12 cellular contexts compared by ENCODE assay signal in genomic region chr17:47707056-47707791, GRCh38. TPM values are rescaled to one million over a fixed set of nuclear protein-coding genes. Genes with fewer than 3 reads are reported as not detected.
DNase-seq lines count a peak whose midpoint lies in the region; ATAC-seq, FAIRE-seq and TF ChIP-seq lines count a peak whose summit lies in the region.
"Had no signal": no experiment of that assay in that cellular context is flagged by ENCODE, and none has a peak within 500 bp of the region (broad histone marks: within the 10 kb centered on the region; RNA-seq: fewer than 3 reads in every experiment).

No MANE protein-coding gene starts in this region.

- H3K4me3 ChIP-seq in left ventricle myocardium inferior: no peak overlapping the region
- H3K4me3 ChIP-seq: gastrocnemius medialis, thyroid gland had no signal

- CTCF ChIA-PET in activated CD4-positive, alpha-beta T cell treated with anti-CD3 and anti-CD28 coated beads, Interleukin-2, amount 10 ng/mL, durations not matched to agents 7 days and 5 days (lab: Charles Lee): interaction anchor here (0.9 to 5.2 kb wide), 7 partner anchors 8 to 25 kb away, joined by 3 to 32 read pairs (median 4); partner anchors contain the start of gene TBX21
- CTCF ChIA-PET in RWPE1 (lab: Yijun Ruan, JAX): interaction anchor here (2.3 kb wide), 1 partner anchor 9 kb away, joined by 12 read pairs; no protein-coding TSS in a partner anchor

- H3K27ac ChIP-seq in left ventricle myocardium inferior (replicated peaks): peak overlapping the region; percentile 61
- H3K27ac ChIP-seq in RWPE1: no peak overlapping the region
- H3K27ac ChIP-seq: gastrocnemius medialis, thyroid gland had no signal

- in situ Hi-C loops in SK-MEL-5 (cut with HindIII; ENCODE audit: low pct_unique_long_range_greater_than_20kb, low sequenced_read_pairs): no loop called here

- H3K36me3 Mint-ChIP-seq in activated CD4-positive, alpha-beta T cell treated with anti-CD3 and anti-CD28 coated beads, Interleukin-2, amount 10 ng/mL, durations not matched to agents 7 days and 5 days (ENCODE audit: low read depth): no peaks in the 10 kb centered on the region
- peaks cover 75% of the 10 kb centered on the region for H3K36me3 Mint-ChIP-seq in stimulated activated effector memory CD8-positive, alpha-beta T cell treated with anti-CD3 and anti-CD28 coated beads, Interleukin-12 subunit alpha, Interleukin-12 subunit beta, amount 100 ng/mL, for 72 hours

- H3K36me3 ChIP-seq in left ventricle myocardium inferior: peaks cover 14% of the 10 kb centered on the region

- peaks cover 55% of the 10 kb centered on the region for H3K4me1 ChIP-seq in left ventricle myocardium inferior

- no peaks in the 10 kb centered on the region for H3K27me3 ChIP-seq in left ventricle myocardium inferior (ENCODE audit: low read depth)
- H3K27me3 ChIP-seq: gastrocnemius medialis, thyroid gland had no signal

- no peaks in the 10 kb centered on the region for H3K9me3 Mint-ChIP-seq in activated CD4-positive, alpha-beta T cell treated with anti-CD3 and anti-CD28 coated beads, Interleukin-2, amount 10 ng/mL, durations not matched to agents 7 days and 5 days
- no peaks in the 10 kb centered on the region for H3K9me3 Mint-ChIP-seq in stimulated activated effector memory CD8-positive, alpha-beta T cell treated with anti-CD3 and anti-CD28 coated beads, Interleukin-12 subunit alpha, Interleukin-12 subunit beta, amount 100 ng/mL, for 72 hours

- TF ChIP-seq CTCF in left ventricle myocardium inferior (IDR thresholded peaks at IDR 0.05; ENCODE audit: borderline replicate concordance) (no peak), RWPE1 (conservative IDR thresholded peaks at IDR 0.05; ENCODE audit: low read depth) (no peak)

- no peak overlapping the region for H3K4me3 Mint-ChIP-seq in activated CD4-positive, alpha-beta T cell treated with anti-CD3 and anti-CD28 coated beads, Interleukin-2, amount 10 ng/mL, durations not matched to agents 7 days and 5 days
- H3K4me3 Mint-ChIP-seq in stimulated activated effector memory CD8-positive, alpha-beta T cell treated with anti-CD3 and anti-CD28 coated beads, Interleukin-12 subunit alpha, Interleukin-12 subunit beta, amount 100 ng/mL, for 72 hours: peak overlapping the region; percentile 76

- no peaks in the 10 kb centered on the region for H3K9me3 ChIP-seq in left ventricle myocardium inferior (replicated peaks)
- H3K9me3 ChIP-seq: gastrocnemius medialis, thyroid gland had no signal

- FAIRE-seq in GM12892 (lab: Jason Lieb, UNC): no peak

- ATAC-seq in stimulated activated effector memory CD8-positive, alpha-beta T cell treated with anti-CD3 and anti-CD28 coated beads, Interleukin-12 subunit alpha, Interleukin-12 subunit beta, amount 100 ng/mL, for 72 hours: no peak

- DNase-seq in activated CD4-positive, alpha-beta T cell treated with anti-CD3 and anti-CD28 coated beads, Interleukin-2, amount 10 ng/mL, durations not matched to agents 7 days and 5 days: no peak
- no peak for DNase-seq in activated CD4-positive, alpha-beta T cell treated with anti-CD3 and anti-CD28 coated beads, Interleukin-2, amount 50 U/mL, for 1 hour
- peak; percentile 98 for DNase-seq in SK-MEL-5 (ENCODE audit: low read depth, low spot score)
- no peak for DNase-seq in left ventricle myocardium inferior
- DNase-seq in stimulated activated effector memory CD8-positive, alpha-beta T cell treated with anti-CD3 and anti-CD28 coated beads, Interleukin-12 subunit alpha, Interleukin-12 subunit beta, amount 100 ng/mL, for 72 hours (ENCODE audit: low spot score in 2 of 2): no peak
- no peak for DNase-seq in RWPE1 (ENCODE audit: low spot score)
- DNase-seq in mucosa of gallbladder (ENCODE audit: low spot score): no peak
- no peak for DNase-seq in GM12892 (ENCODE audit: insufficient read length)
- DNase-seq: NCI-H2029, thyroid gland had no signal

- intact Hi-C loops in left ventricle myocardium inferior (cut with micrococcal nuclease): no loop called here

- H3K27me3 Mint-ChIP-seq in activated CD4-positive, alpha-beta T cell treated with anti-CD3 and anti-CD28 coated beads, Interleukin-2, amount 10 ng/mL, durations not matched to agents 7 days and 5 days: no peaks in the 10 kb centered on the region

- TF ChIP-seq POLR2A in GM12892 (IDR thresholded peaks at IDR 0.05; ENCODE audit: low read depth, low read length): no peak

- peak overlapping the region; percentile 85 for H3K27ac Mint-ChIP-seq in activated CD4-positive, alpha-beta T cell treated with anti-CD3 and anti-CD28 coated beads, Interleukin-2, amount 10 ng/mL, durations not matched to agents 7 days and 5 days
- peak overlapping the region; percentile 95 for H3K27ac Mint-ChIP-seq in stimulated activated effector memory CD8-positive, alpha-beta T cell treated with anti-CD3 and anti-CD28 coated beads, Interleukin-12 subunit alpha, Interleukin-12 subunit beta, amount 100 ng/mL, for 72 hours

- peaks cover 58% of the 10 kb centered on the region for H3K4me1 Mint-ChIP-seq in activated CD4-positive, alpha-beta T cell treated with anti-CD3 and anti-CD28 coated beads, Interleukin-2, amount 10 ng/mL, durations not matched to agents 7 days and 5 days
- peaks cover 69% of the 10 kb centered on the region for H3K4me1 Mint-ChIP-seq in stimulated activated effector memory CD8-positive, alpha-beta T cell treated with anti-CD3 and anti-CD28 coated beads, Interleukin-12 subunit alpha, Interleukin-12 subunit beta, amount 100 ng/mL, for 72 hours

- POLR2A ChIA-PET in activated CD4-positive, alpha-beta T cell treated with anti-CD3 and anti-CD28 coated beads, Interleukin-2, amount 10 ng/mL, durations not matched to agents 7 days and 5 days (lab: Charles Lee): no interaction called here
- POLR2A ChIA-PET in RWPE1 (lab: Yijun Ruan, JAX; ENCODE audit: low non-redundant PET): no interaction called here

RNA-seq across cellular contexts. Expression of gene TBKBP1, which starts 13.3 kb away (rescaled TPM):
- total RNA-seq in activated CD4-positive, alpha-beta T cell treated with anti-CD3 and anti-CD28 coated beads, Interleukin-2, amount 10 ng/mL, durations not matched to agents 7 days and 5 days: 1 to 10 TPM; 2.5 to 3.0 TPM
- total RNA-seq in SK-MEL-5 (2014; rRNA removed; shearing (Covaris generic)): 7.7 and 8.3 TPM in 2 replicates
- 12.8 and 14.3 TPM in 2 replicates for polyA plus RNA-seq in SK-MEL-5 (2015; cell fraction: cytosol; rRNA removed)
- polyA plus RNA-seq in SK-MEL-5 (2015; cell fraction: nucleus; rRNA removed): 38.7 and 43.6 TPM in 2 replicates
- total RNA-seq in left ventricle myocardium inferior: 14.8 TPM
- total RNA-seq in mucosa of gallbladder: 9.2 TPM
- 0.59 TPM for polyA plus RNA-seq in GM12892 (2012; ENCODE audit: missing spikeins)

RNA-seq across cellular contexts. Expression of gene TBX21, which starts 25.8 kb away (rescaled TPM):
- 10 to 100 TPM; 13.8 to 16.0 TPM for total RNA-seq in activated CD4-positive, alpha-beta T cell treated with anti-CD3 and anti-CD28 coated beads, Interleukin-2, amount 10 ng/mL, durations not matched to agents 7 days and 5 days
- not detected in 2 replicates for total RNA-seq in SK-MEL-5 (2014; rRNA removed; shearing (Covaris generic))
- polyA plus RNA-seq in SK-MEL-5 (2015; cell fraction: cytosol; rRNA removed): not detected in 2 replicates
- polyA plus RNA-seq in SK-MEL-5 (2015; cell fraction: nucleus; rRNA removed): not detected in 2 replicates
- 0.25 TPM for total RNA-seq in left ventricle myocardium inferior
- 1.8 TPM for total RNA-seq in mucosa of gallbladder
- polyA plus RNA-seq in GM12892 (2012; ENCODE audit: missing spikeins): not detected
- total RNA-seq: A673 had no signal

RNA-seq across cellular contexts. Expression of gene KPNB1, which starts 57.5 kb away (rescaled TPM):
- total RNA-seq in activated CD4-positive, alpha-beta T cell treated with anti-CD3 and anti-CD28 coated beads, Interleukin-2, amount 10 ng/mL, durations not matched to agents 7 days and 5 days: 100 to 1,000 TPM; 409 to 427 TPM
- total RNA-seq in SK-MEL-5 (2014; rRNA removed; shearing (Covaris generic)): 286 and 297 TPM in 2 replicates
- 222 and 307 TPM in 2 replicates for polyA plus RNA-seq in SK-MEL-5 (2015; cell fraction: cytosol; rRNA removed)
- polyA plus RNA-seq in SK-MEL-5 (2015; cell fraction: nucleus; rRNA removed): 191 and 217 TPM in 2 replicates
- total RNA-seq in left ventricle myocardium inferior: 173 TPM
- total RNA-seq in mucosa of gallbladder: 207 TPM
- polyA plus RNA-seq in GM12892 (2012; ENCODE audit: missing spikeins): 343 TPM
